ENCODE assay signal across 16 cellular contexts in genomic region chr2:28564346-28564745, GRCh38.
DNase-seq lines count a peak whose midpoint lies in the region; ATAC-seq, FAIRE-seq and TF ChIP-seq lines count a peak whose summit lies in the region.
"Had no signal": no experiment of that assay in that cellular context is flagged by ENCODE, and none has a peak within 500 bp of the region (broad histone marks: within the 10 kb centered on the region; RNA-seq: fewer than 3 reads in every experiment).

No MANE protein-coding gene starts in this region.

- no peak for FAIRE-seq in kidney (lab: Jason Lieb, UNC)
- FAIRE-seq: A549, GM12892, H54 had no signal

- no peaks in the 10 kb centered on the region for H3K27me3 ChIP-seq in RWPE2 (ENCODE audit: insufficient read depth, poor library complexity, severe bottlenecking)
- H3K27me3 ChIP-seq in vagina = no peaks in the 10 kb centered on the region
- H3K27me3 ChIP-seq: BE2C had no signal

- H3K4me3 ChIP-seq in HEK293 (ENCODE audit: low read depth, low read length) (no peak overlapping the region), RWPE2 (ENCODE audit: severe bottlenecking) (no peak overlapping the region), kidney (ENCODE audit: low read length in 2 of 2) (no peak overlapping the region), vagina (no peak overlapping the region)
- H3K4me3 ChIP-seq: A549 had no signal

- H3K4me1 ChIP-seq in HEK293 (ENCODE audit: control insufficient read depth, insufficient read depth, low read length) (no peaks in the 10 kb centered on the region), RWPE2 (ENCODE audit: insufficient read depth, poor library complexity, severe bottlenecking) (peaks cover 24% of the 10 kb centered on the region), kidney (ENCODE audit: control insufficient read depth in 1 of 2, insufficient read depth in 1 of 2, low read depth in 1 of 2, low read length in 2 of 2) (no peaks in the 10 kb centered on the region), vagina (peaks cover 19% of the 10 kb centered on the region)
- H3K4me1 ChIP-seq: BE2C had no signal

- ATAC-seq in RWPE2 (ENCODE audit: low read depth) (no peak), HG02970 (IDR thresholded peaks at IDR 0.05; ENCODE audit: low FRiP score, unreplicated experiment) (no peak)
- ATAC-seq in activated T-cell treated with anti-CD3 and anti-CD28 coated beads, Interleukin-2, amount 50 U/mL, for 4 hours = no peak
- ATAC-seq: A549, HCT116 had no signal

- POLR2A ChIA-PET in HEK293 (lab: Yijun Ruan, JAX) = interaction anchor here (1.0 kb wide), 1 partner anchor 306 kb away, joined by 3 read pairs; the partner anchor contains the start of gene TRMT61B

- no peak overlapping the region for H3K27ac ChIP-seq in HEK293 (ENCODE audit: extremely low read depth, low read depth, low read length)
- peak overlapping the region; percentile 88 for H3K27ac ChIP-seq in RWPE2 (ENCODE audit: poor library complexity, severe bottlenecking)
- no peak overlapping the region for H3K27ac ChIP-seq in kidney (ENCODE audit: low read depth in 2 of 2, low read length in 2 of 2)
- peak overlapping the region; percentile 13 for H3K27ac ChIP-seq in vagina
- H3K27ac ChIP-seq: A549, C4-2B had no signal

- no peak for TF ChIP-seq CTCF in HEK293 (tag by site-specific recombination; IDR thresholded peaks at IDR 0.05)
- no peak for TF ChIP-seq CTCF in RWPE2 (IDR thresholded peaks at IDR 0.05; ENCODE audit: poor library complexity, severe bottlenecking)
- no peak for TF ChIP-seq CTCF in kidney (IDR thresholded peaks at IDR 0.05; ENCODE audit: borderline replicate concordance, extremely low read depth, insufficient read depth)
- TF ChIP-seq CTCF in vagina (IDR thresholded peaks at IDR 0.05) = no peak

- peaks cover 4% of the 10 kb centered on the region for H3K27me3 Mint-ChIP-seq in activated T-cell treated with anti-CD3 and anti-CD28 coated beads, Interleukin-2, amount 50 U/mL, for 4 hours (ENCODE audit: low read depth)

- H3K4me1 Mint-ChIP-seq in activated T-cell treated with anti-CD3 and anti-CD28 coated beads, Interleukin-2, amount 50 U/mL, for 4 hours (ENCODE audit: low read depth) = peaks cover 13% of the 10 kb centered on the region

- DNase-seq in RWPE2 (ENCODE audit: low spot score) = no peak
- peak; percentile 58 for DNase-seq in kidney
- DNase-seq in vagina (ENCODE audit: extremely low spot score in 2 of 2) = no peak
- DNase-seq in SK-N-DZ (ENCODE audit: low spot score) = no peak
- DNase-seq in activated T-cell treated with anti-CD3 and anti-CD28 coated beads, Interleukin-2, amount 50 U/mL, for 4 hours = no peak
- DNase-seq: BE2C; CD4-positive, alpha-beta memory T cell; DND-41; GDM1 had no signal

- H3K36me3 ChIP-seq in HEK293 (ENCODE audit: control insufficient read depth in 2 of 2, insufficient read depth in 1 of 2, low read length in 2 of 2) = no peaks in the 10 kb centered on the region
- no peaks in the 10 kb centered on the region for H3K36me3 ChIP-seq in RWPE2 (ENCODE audit: low read depth)
- H3K36me3 ChIP-seq in kidney (ENCODE audit: control insufficient read depth in 1 of 2, insufficient read depth in 2 of 2, low read length in 2 of 2) = no peaks in the 10 kb centered on the region
- H3K36me3 ChIP-seq in vagina = no peaks in the 10 kb centered on the region
- H3K36me3 ChIP-seq: BE2C had no signal

- no peaks in the 10 kb centered on the region for H3K9me3 Mint-ChIP-seq in activated T-cell treated with anti-CD3 and anti-CD28 coated beads, Interleukin-2, amount 50 U/mL, for 4 hours
- H3K9me3 Mint-ChIP-seq: CD4-positive, alpha-beta memory T cell had no signal

- no peak for TF ChIP-seq POLR2A in vagina (IDR thresholded peaks at IDR 0.05)

- H3K4me3 Mint-ChIP-seq in activated T-cell treated with anti-CD3 and anti-CD28 coated beads, Interleukin-2, amount 50 U/mL, for 4 hours = no peak overlapping the region

- intact Hi-C loops in kidney (cut with DNase I) (no loop called here), vagina (cut with DNase I) (no loop called here)

- CTCF ChIA-PET in HEK293 (lab: Yijun Ruan, JAX) = interaction anchor here (0.6 to 3.4 kb wide), 3 partner anchors 15 to 126 kb away, joined by 3 to 9 read pairs (median 3); no protein-coding TSS in a partner anchor

- H3K36me3 Mint-ChIP-seq in activated T-cell treated with anti-CD3 and anti-CD28 coated beads, Interleukin-2, amount 50 U/mL, for 4 hours (ENCODE audit: insufficient read depth) = no peaks in the 10 kb centered on the region

- H3K9me3 ChIP-seq in HEK293 (ENCODE audit: control insufficient read depth, insufficient read depth, low read depth, low read length) (no peaks in the 10 kb centered on the region), RWPE2 (ENCODE audit: severe bottlenecking) (no peaks in the 10 kb centered on the region), kidney (ENCODE audit: control insufficient read depth in 1 of 2, low read length in 2 of 2) (no peaks in the 10 kb centered on the region), vagina (no peaks in the 10 kb centered on the region)
- H3K9me3 ChIP-seq: A549, BE2C had no signal

- H3K9ac ChIP-seq in kidney (ENCODE audit: low read length in 2 of 2) = no peak overlapping the region

TF ChIP-seq in HEK293, 187 proteins besides CTCF, POLR2A, EP300 and RAD21:
- TF ChIP-seq ZNF571 (tag by site-specific recombination; IDR thresholded peaks at IDR 0.05) = no peak
- peak; percentile 37; the same call in 1 of the 2 replicates for TF ChIP-seq GLIS1 (tag by site-specific recombination; IDR thresholded peaks at IDR 0.05)

Comparison
In these comparisons a context has a peak if more than half of its experiments do, and no peak if none do; other contexts are left out.
1. H3K27ac ChIP-seq: peak in RWPE2 (single experiment) and vagina (single experiment); none in HEK293 (single experiment) and kidney (0 of 2).